In genomic region chr12:122888232-122888752, GRCh38 we compare ENCODE assay signal across 8 cellular contexts. TPM values are rescaled to one million over a fixed set of nuclear protein-coding genes. Genes with fewer than 3 reads are reported as not detected.
DNase-seq lines count a peak whose midpoint lies in the region; ATAC-seq and TF ChIP-seq lines count a peak whose summit lies in the region.

No MANE protein-coding gene starts in this region.

- H3K9me3 ChIP-seq in BLaER1 treated with 17β-estradiol and CSF1 and Interleukin-3, amounts not matched to agents 10 nM and 100 nM (replicated peaks in 1 of 11): no peaks in the 10 kb centered on the region
- H3K9me3 ChIP-seq in naive thymus-derived CD4-positive, alpha-beta T cell (ENCODE audit: control insufficient read depth in 2 of 3, low read length in 3 of 3): no peaks in the 10 kb centered on the region

- H3K9me3 Mint-ChIP-seq in activated CD4-positive, alpha-beta T cell treated with anti-CD3 and anti-CD28 coated beads, Interleukin-2, amount 10 ng/mL, durations not matched to agents 7 days and 5 days: no peaks in the 10 kb centered on the region
- H3K9me3 Mint-ChIP-seq in naive thymus-derived CD4-positive, alpha-beta T cell: peaks cover 0 to 3% (median 0%) of the 10 kb centered on the region in 11 donors

- H3K4me2 ChIP-seq in BLaER1 treated with 17β-estradiol and CSF1 and Interleukin-3, amounts not matched to agents 10 nM and 100 nM: peak overlapping the region; percentile 93 to 100 (median 98)

- peaks cover 0 to 9% (median 0%) of the 10 kb centered on the region in 11 experiments; a peak in 6 of 22 replicates for H3K36me3 ChIP-seq in BLaER1 treated with 17β-estradiol and CSF1 and Interleukin-3, amounts not matched to agents 10 nM and 100 nM
- no peaks in the 10 kb centered on the region for H3K36me3 ChIP-seq in naive thymus-derived CD4-positive, alpha-beta T cell (ENCODE audit: control insufficient read depth in 2 of 3, insufficient read depth in 3 of 3, low read length in 3 of 3)

- peaks cover 18% of the 10 kb centered on the region for H3K36me3 Mint-ChIP-seq in activated CD4-positive, alpha-beta T cell treated with anti-CD3 and anti-CD28 coated beads, Interleukin-2, amount 10 ng/mL, durations not matched to agents 7 days and 5 days (ENCODE audit: low read depth)
- peaks cover 0 to 19% (median 0%) of the 10 kb centered on the region in 5 donors for H3K36me3 Mint-ChIP-seq in naive thymus-derived CD4-positive, alpha-beta T cell

- peak overlapping the region; percentile 64 for H3K4me3 Mint-ChIP-seq in activated CD4-positive, alpha-beta T cell treated with anti-CD3 and anti-CD28 coated beads, Interleukin-2, amount 10 ng/mL, durations not matched to agents 7 days and 5 days
- peak overlapping the region; percentile 75 to 89 (median 84) for H3K4me3 Mint-ChIP-seq in naive thymus-derived CD4-positive, alpha-beta T cell

- no peak for TF ChIP-seq CTCF in epithelial cell of proximal tubule (conservative IDR thresholded peaks at IDR 0.05; ENCODE audit: low read depth, low read length)

- H3K27ac Mint-ChIP-seq in activated CD4-positive, alpha-beta T cell treated with anti-CD3 and anti-CD28 coated beads, Interleukin-2, amount 10 ng/mL, durations not matched to agents 7 days and 5 days: peak overlapping the region; percentile 90
- H3K27ac Mint-ChIP-seq in naive thymus-derived CD4-positive, alpha-beta T cell: peak overlapping the region; percentile 92 to 98 (median 93)

- peak; percentile 70 for DNase-seq in NCI-H2171 (lab: John Stamatoyannopoulos, UW)
- DNase-seq in activated CD4-positive, alpha-beta T cell treated with anti-CD3 and anti-CD28 coated beads, Interleukin-2, amount 10 ng/mL, durations not matched to agents 7 days and 5 days: peak; percentile 68
- peak; percentile 98 for DNase-seq in epithelial cell of proximal tubule (ENCODE audit: low read depth)
- peak in 7 of 9 donors; percentile 65 to 90 (median 82) for DNase-seq in naive thymus-derived CD4-positive, alpha-beta T cell

- peaks cover 71% of the 10 kb centered on the region for H3K4me1 Mint-ChIP-seq in activated CD4-positive, alpha-beta T cell treated with anti-CD3 and anti-CD28 coated beads, Interleukin-2, amount 10 ng/mL, durations not matched to agents 7 days and 5 days
- H3K4me1 Mint-ChIP-seq in naive thymus-derived CD4-positive, alpha-beta T cell: peaks cover 68 to 94% (median 89%) of the 10 kb centered on the region in 7 donors

- peak overlapping the region; percentile 35 to 86 (median 81); a peak in 21 of 22 replicates for H3K27ac ChIP-seq in BLaER1 treated with 17β-estradiol and CSF1 and Interleukin-3, amounts not matched to agents 10 nM and 100 nM
- H3K27ac ChIP-seq in naive thymus-derived CD4-positive, alpha-beta T cell (ENCODE audit: low read depth, low read length): peak overlapping the region; percentile 86

- intact Hi-C loops in naive thymus-derived CD4-positive, alpha-beta T cell (cut with micrococcal nuclease): loop anchor here (1.0 kb wide), 3 partner anchors 8 to 14 kb away; no protein-coding TSS in a partner anchor

- H3K4me3 ChIP-seq in BLaER1 treated with 17β-estradiol and CSF1 and Interleukin-3, amounts not matched to agents 10 nM and 100 nM: peak overlapping the region; percentile 19 to 59 (median 42); a peak in 19 of 20 replicates
- peak overlapping the region; percentile 31 for H3K4me3 ChIP-seq in epithelial cell of proximal tubule (ENCODE audit: low read depth, low read length)
- peak overlapping the region; percentile 47 for H3K4me3 ChIP-seq in naive thymus-derived CD4-positive, alpha-beta T cell (ENCODE audit: low read length)

- H3K27me3 Mint-ChIP-seq in activated CD4-positive, alpha-beta T cell treated with anti-CD3 and anti-CD28 coated beads, Interleukin-2, amount 10 ng/mL, durations not matched to agents 7 days and 5 days: peaks cover 2% of the 10 kb centered on the region
- H3K27me3 Mint-ChIP-seq in naive thymus-derived CD4-positive, alpha-beta T cell: peaks cover 0 to 3% (median 0%) of the 10 kb centered on the region in 5 donors

- peaks cover 92 to 100% (median 98%) of the 10 kb centered on the region in 10 experiments for H3K4me1 ChIP-seq in BLaER1 treated with 17β-estradiol and CSF1 and Interleukin-3, amounts not matched to agents 10 nM and 100 nM
- peaks cover 59 to 67% of the 10 kb centered on the region in 2 donors for H3K4me1 ChIP-seq in naive thymus-derived CD4-positive, alpha-beta T cell (ENCODE audit: control insufficient read depth in 2 of 2, insufficient read depth in 2 of 2, low read length in 2 of 2)

- peak overlapping the region; percentile 53 to 76 (median 71); a peak in 21 of 22 replicates for H3K9ac ChIP-seq in BLaER1 treated with 17β-estradiol and CSF1 and Interleukin-3, amounts not matched to agents 10 nM and 100 nM

- peaks cover 21 to 79% (median 43%) of the 10 kb centered on the region in 11 experiments; a peak in 18 of 22 replicates for H4K20me1 ChIP-seq in BLaER1 treated with 17β-estradiol and CSF1 and Interleukin-3, amounts not matched to agents 10 nM and 100 nM

- POLR2A ChIA-PET in activated CD4-positive, alpha-beta T cell treated with anti-CD3 and anti-CD28 coated beads, Interleukin-2, amount 10 ng/mL, durations not matched to agents 7 days and 5 days (lab: Charles Lee): interaction anchor here (0.6 kb wide), 1 partner anchor 182 kb away, joined by 3 read pairs; no protein-coding TSS in a partner anchor
- POLR2A ChIA-PET in naive thymus-derived CD4-positive, alpha-beta T cell (lab: Charles Lee): interaction anchor here (0.9 to 2.5 kb wide), 8 partner anchors 8 to 115 kb away, joined by 3 to 36 read pairs (median 6); partner anchors contain the start of gene VPS37B

- H3K27me3 ChIP-seq in BLaER1 treated with 17β-estradiol and CSF1 and Interleukin-3, amounts not matched to agents 10 nM and 100 nM: no peaks in the 10 kb centered on the region
- no peaks in the 10 kb centered on the region for H3K27me3 ChIP-seq in naive thymus-derived CD4-positive, alpha-beta T cell (ENCODE audit: control insufficient read depth in 2 of 2, insufficient read depth in 2 of 2, low read length in 2 of 2)

- CTCF ChIA-PET in activated CD4-positive, alpha-beta T cell treated with anti-CD3 and anti-CD28 coated beads, Interleukin-2, amount 10 ng/mL, durations not matched to agents 7 days and 5 days (lab: Charles Lee): interaction anchor here (0.6 to 1.9 kb wide), 8 partner anchors 8 to 970 kb away, joined by 3 to 6 read pairs (median 4); partner anchors contain the start of gene CFAP251
- CTCF ChIA-PET in naive thymus-derived CD4-positive, alpha-beta T cell (lab: Charles Lee): interaction anchor here (1.1 to 1.9 kb wide), 5 partner anchors 8 to 64 kb away, joined by 4 to 7 read pairs (median 5); no protein-coding TSS in a partner anchor

- peak; percentile 43 for ATAC-seq in GM21825 (IDR thresholded peaks at IDR 0.05; ENCODE audit: unreplicated experiment)
- peak; percentile 93 for ATAC-seq in naive thymus-derived CD4-positive, alpha-beta T cell
- no peak for ATAC-seq in HG03457 (IDR thresholded peaks at IDR 0.05; ENCODE audit: unreplicated experiment)
- no peak for ATAC-seq in HG02852 (IDR thresholded peaks at IDR 0.05; ENCODE audit: unreplicated experiment)

RNA-seq across cellular contexts. Expression of gene VPS37B, which starts 7.6 kb away (rescaled TPM):
- 10 to 100 TPM; 23.0 to 23.7 TPM for total RNA-seq in activated CD4-positive, alpha-beta T cell treated with anti-CD3 and anti-CD28 coated beads, Interleukin-2, amount 10 ng/mL, durations not matched to agents 7 days and 5 days
- total RNA-seq in epithelial cell of proximal tubule: 58.9 and 73.4 TPM in 2 replicates
- 100 to 1,000 TPM in 1 of 5 experiments, 10 to 100 TPM in 4; 25.3 to 101 (median 30.1) TPM for total RNA-seq in naive thymus-derived CD4-positive, alpha-beta T cell
- 10 to 100 TPM; 16.5 to 16.9 TPM for polyA plus RNA-seq in naive thymus-derived CD4-positive, alpha-beta T cell

RNA-seq across cellular contexts. Expression of gene HIP1R, which starts 53.0 kb away (rescaled TPM):
- total RNA-seq in activated CD4-positive, alpha-beta T cell treated with anti-CD3 and anti-CD28 coated beads, Interleukin-2, amount 10 ng/mL, durations not matched to agents 7 days and 5 days: 10 to 100 TPM; 30.7 to 32.7 TPM
- total RNA-seq in epithelial cell of proximal tubule: 66.4 and 91.0 TPM in 2 replicates
- 100 to 1,000 TPM in 3 of 5 experiments, 10 to 100 TPM in 2; 25.8 to 162 (median 111) TPM for total RNA-seq in naive thymus-derived CD4-positive, alpha-beta T cell
- 10 to 100 TPM in 1 of 2 donors, 1 to 10 TPM in 1; 7.0 to 25.3 TPM for polyA plus RNA-seq in naive thymus-derived CD4-positive, alpha-beta T cell

Comparison
In these comparisons a context has a peak if more than half of its experiments do, and no peak if none do; other contexts are left out.
1. ATAC-seq: peak in GM21825 (single experiment) and naive thymus-derived CD4-positive, alpha-beta T cell (single experiment); none in HG03457 (single experiment) and HG02852 (single experiment).
2. Peak in every context shown above with its lines, with median percentiles within 50 percentile points of each other: H3K4me3 ChIP-seq and DNase-seq.